7 cellular contexts compared by ENCODE assay signal in genomic region chr19:2616741-2617392, GRCh38.
DNase-seq lines count a peak whose midpoint lies in the region; ATAC-seq and TF ChIP-seq lines count a peak whose summit lies in the region.

No MANE protein-coding gene starts in this region.

- intact Hi-C loops in OCI-LY7 (cut with micrococcal nuclease; ENCODE audit: unreplicated experiment), result loop anchor here (10.0 kb wide), 1 partner anchor 452 kb away; the partner anchor contains the start of gene DOT1L
- intact Hi-C loops in cardiac septum (cut with DNase I), result loop anchor here (10.0 kb wide), 1 partner anchor 342 kb away; no protein-coding TSS in a partner anchor
- intact Hi-C loops in sciatic nerve (cut with DNase I), result no loop called here

- H3K4me3 Mint-ChIP-seq in IgD-negative memory B cell, result peak overlapping the region in 3 of 4 donors; percentile 67 to 88 (median 72)

- peak overlapping the region; percentile 46 to 96 (median 87) for H3K27ac Mint-ChIP-seq in IgD-negative memory B cell

- no peaks in the 10 kb centered on the region for H3K27me3 Mint-ChIP-seq in IgD-negative memory B cell

- peaks cover 3% of the 10 kb centered on the region for H3K36me3 Mint-ChIP-seq in IgD-negative memory B cell

- no peaks in the 10 kb centered on the region for H3K9me2 ChIP-seq in OCI-LY7 (ENCODE audit: insufficient read depth, low read length)

- POLR2A ChIA-PET in OCI-LY7 (lab: Charles Lee), result interaction anchor here (0.6 to 5.5 kb wide), 6 partner anchors 9 to 574 kb away, joined by 3 to 51 read pairs (median 4); partner anchors contain the start of gene GADD45B

- peaks cover 53 to 64% (median 59%) of the 10 kb centered on the region in 3 donors for H3K4me1 Mint-ChIP-seq in IgD-negative memory B cell

- peak overlapping the region; percentile 31 for H3K4me3 ChIP-seq in OCI-LY7 (ENCODE audit: low read depth, low read length, poor library complexity, severe bottlenecking)

- H2AFZ ChIP-seq in OCI-LY7 (ENCODE audit: low read length), result peak overlapping the region; percentile 81

- peaks cover 90% of the 10 kb centered on the region for H3K4me1 ChIP-seq in OCI-LY7 (ENCODE audit: insufficient read depth, low read length, poor library complexity, severe bottlenecking)

- CTCF ChIA-PET in OCI-LY7 (lab: Charles Lee; ENCODE audit: unreplicated experiment), result no interaction called here

- no peaks in the 10 kb centered on the region for H4K20me1 ChIP-seq in OCI-LY7 (ENCODE audit: insufficient read depth, low read length)

- ATAC-seq in sciatic nerve, result peak; percentile 53
- ATAC-seq in GM21619 (IDR thresholded peaks at IDR 0.05; ENCODE audit: unreplicated experiment), result no peak
- no peak for ATAC-seq in HG03354 (IDR thresholded peaks at IDR 0.05; ENCODE audit: poor library complexity, severe bottlenecking, unreplicated experiment)

- H3K9me3 Mint-ChIP-seq in IgD-negative memory B cell, result no peaks in the 10 kb centered on the region

- H3K79me2 ChIP-seq in OCI-LY7 (ENCODE audit: insufficient read depth, low read depth, low read length), result peaks cover 8% of the 10 kb centered on the region; the same call in 1 of the 2 replicates

- no TSS peak for BruUV-seq in OCI-LY7 (replicated peaks; lab: Mats Ljungman, UMichigan)

- H3K9me3 ChIP-seq in OCI-LY7 (ENCODE audit: low read length), result peaks cover 6% of the 10 kb centered on the region; the same call in 1 of the 2 replicates

- peak; percentile 75 for DNase-seq in OCI-LY7 (ENCODE audit: low spot score)
- DNase-seq in cardiac septum (ENCODE audit: low spot score), result peak; percentile 93
- no peak for DNase-seq in sciatic nerve (ENCODE audit: low spot score)
- DNase-seq in ecto neural progenitor cell (ENCODE audit: low spot score), result no peak

- TF ChIP-seq CTCF in OCI-LY7 (conservative IDR thresholded peaks at IDR 0.05; ENCODE audit: low read length), result no peak

- H3K27ac ChIP-seq in OCI-LY7 (ENCODE audit: low read depth, low read length, poor library complexity, severe bottlenecking), result peak overlapping the region; percentile 59

- peak overlapping the region; percentile 68 for H3K4me2 ChIP-seq in OCI-LY7 (ENCODE audit: low read length)

- H3K36me3 ChIP-seq in OCI-LY7 (ENCODE audit: insufficient read depth, low read length), result no peaks in the 10 kb centered on the region

Comparison
In these comparisons a context has a peak if more than half of its experiments do, and no peak if none do; other contexts are left out.
1. DNase-seq: peak in OCI-LY7 (single experiment) and cardiac septum (single experiment); none in sciatic nerve (single experiment) and ecto neural progenitor cell (single experiment).